16 cellular contexts compared by ENCODE assay signal in the genomic region with DNA sequence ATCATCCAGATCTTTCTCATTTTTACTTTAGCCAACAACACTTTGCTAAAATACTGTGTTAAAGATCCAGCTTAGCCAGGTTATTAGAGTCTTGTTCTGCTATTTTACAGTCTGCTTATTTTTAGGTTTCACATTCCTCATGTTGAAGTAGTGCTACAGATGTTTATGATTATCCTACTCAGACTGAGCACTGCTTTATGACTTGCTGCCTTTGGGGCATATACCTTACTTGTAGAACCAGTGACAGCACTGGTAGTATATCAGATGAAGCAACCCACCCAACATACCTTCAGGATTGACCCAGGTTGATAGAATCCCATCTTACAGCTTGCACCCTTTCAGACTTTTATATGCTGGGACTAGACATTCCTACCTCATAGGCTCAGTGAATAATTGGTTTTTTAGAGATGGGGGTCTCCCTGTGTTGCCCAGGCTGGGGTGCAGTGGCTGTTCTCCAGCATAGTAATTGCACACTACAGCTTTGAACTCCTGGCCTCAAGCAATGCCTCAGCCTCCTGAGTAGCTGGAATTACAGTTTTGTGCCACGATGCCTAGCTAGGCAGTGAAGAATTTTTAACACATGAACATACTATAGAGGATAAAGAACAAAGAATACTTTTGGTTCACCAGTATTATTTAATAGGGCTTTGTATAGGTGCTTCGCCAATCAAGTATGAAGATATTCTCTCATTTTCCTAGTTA.
A peak's percentile ranks its signal among the peaks of the same experiment; 100 is the strongest.
DNase-seq lines count a peak whose midpoint lies in the region; ATAC-seq and TF ChIP-seq lines count a peak whose summit lies in the region.
"Had no signal": no experiment of that assay in that cellular context is flagged by ENCODE, and none has a peak within 500 bp of the region (broad histone marks: within the 10 kb centered on the region; RNA-seq: fewer than 3 reads in every experiment).

No MANE protein-coding gene starts in this region.

- H3K9me3 ChIP-seq in SK-N-SH (no peaks in the 10 kb centered on the region), OCI-LY7 (ENCODE audit: low read length) (no peaks in the 10 kb centered on the region)
- H3K9me3 ChIP-seq: right atrium auricular region had no signal

- no peak for ATAC-seq in activated naive CD8-positive, alpha-beta T cell treated with anti-CD3 and anti-CD28 coated beads, Interleukin-2, amount 10 ng/mL, durations not matched to agents 7 days and 5 days (ENCODE audit: low read depth)
- no peak for ATAC-seq in stimulated activated effector memory CD8-positive, alpha-beta T cell treated with anti-CD3 and anti-CD28 coated beads, Interleukin-12 subunit alpha, Interleukin-12 subunit beta, amount 100 ng/mL, for 72 hours
- ATAC-seq: activated CD4-positive, CD25-positive, alpha-beta regulatory T cell treated with anti-CD3 and anti-CD28 coated beads, Interleukin-2, amount 50 U/mL, for 24 hours had no signal

- H3K4me1 ChIP-seq in SK-N-SH (ENCODE audit: control insufficient read depth in 1 of 2, insufficient read depth in 2 of 2, low read depth in 1 of 2, low read length in 1 of 2) (peaks cover 4 to 7% of the 10 kb centered on the region in 2 experiments; a peak in 2 of 4 replicates), OCI-LY7 (ENCODE audit: insufficient read depth, low read length, poor library complexity, severe bottlenecking) (no peaks in the 10 kb centered on the region)
- H3K4me1 ChIP-seq: right atrium auricular region had no signal

- no peak overlapping the region for H3K4me3 ChIP-seq in SK-N-SH (ENCODE audit: low read depth in 2 of 2, low read length in 1 of 2)
- H3K4me3 ChIP-seq in fibroblast of the aortic adventitia (ENCODE audit: low read depth, low read length), result no peak overlapping the region
- H3K4me3 ChIP-seq in OCI-LY7 (ENCODE audit: low read depth, low read length, poor library complexity, severe bottlenecking), result no peak overlapping the region
- H3K4me3 ChIP-seq: right atrium auricular region had no signal

- CTCF ChIA-PET in SK-N-SH (lab: Yijun Ruan, JAX) (interaction anchor here (0.8 to 3.4 kb wide), 2 partner anchors 18 to 140 kb away, joined by 4 to 19 read pairs; no protein-coding TSS in a partner anchor), OCI-LY7 (lab: Charles Lee; ENCODE audit: unreplicated experiment) (no interaction called here)

- no peak overlapping the region for H3K9ac ChIP-seq in SK-N-SH

- H3K9me2 ChIP-seq in SK-N-SH (no peaks in the 10 kb centered on the region), OCI-LY7 (ENCODE audit: insufficient read depth, low read length) (no peaks in the 10 kb centered on the region)

- H3K27ac ChIP-seq in SK-N-SH (ENCODE audit: low read depth in 2 of 2, low read length in 1 of 2) (peak overlapping the region; percentile 39 to 43; a peak in 2 of 4 replicates), OCI-LY7 (ENCODE audit: low read depth, low read length, poor library complexity, severe bottlenecking) (no peak overlapping the region)
- H3K27ac ChIP-seq: right atrium auricular region had no signal

- H2AFZ ChIP-seq in SK-N-SH (ENCODE audit: low read depth), result no peak overlapping the region
- H2AFZ ChIP-seq in OCI-LY7 (ENCODE audit: low read length), result no peak overlapping the region

- POLR2A ChIA-PET in activated naive CD8-positive, alpha-beta T cell treated with anti-CD3 and anti-CD28 coated beads, Interleukin-2, amount 10 ng/mL, durations not matched to agents 7 days and 5 days (lab: Charles Lee), result no interaction called here
- POLR2A ChIA-PET in SK-N-SH (lab: Yijun Ruan, JAX) (no interaction called here), OCI-LY7 (lab: Charles Lee) (interaction anchor here (0.7 to 1.0 kb wide), 3 partner anchors 51 to 1499 kb away, joined by 3 read pairs; no protein-coding TSS in a partner anchor)

- 95% methylated on average over 2 of the region's 2 CpGs for WGBS in SK-N-SH (ENCODE audit: low lambda C conversion rate)

- no peak overlapping the region; the same call in 1 of the 2 replicates for H3K4me2 ChIP-seq in SK-N-SH
- no peak overlapping the region for H3K4me2 ChIP-seq in OCI-LY7 (ENCODE audit: low read length)

- no peak overlapping the region for H3K4me3 Mint-ChIP-seq in activated naive CD8-positive, alpha-beta T cell treated with anti-CD3 and anti-CD28 coated beads, Interleukin-2, amount 10 ng/mL, durations not matched to agents 7 days and 5 days
- no peak overlapping the region for H3K4me3 Mint-ChIP-seq in activated naive CD8-positive, alpha-beta T cell treated with anti-CD3 and anti-CD28 coated beads for 36 hours
- H3K4me3 Mint-ChIP-seq in stimulated activated effector memory CD8-positive, alpha-beta T cell treated with anti-CD3 and anti-CD28 coated beads, Interleukin-12 subunit alpha, Interleukin-12 subunit beta, amount 100 ng/mL, for 72 hours, result no peak overlapping the region
- H3K4me3 Mint-ChIP-seq: central memory CD8-positive, alpha-beta T cell; memory B cell had no signal

- H3K79me2 ChIP-seq in SK-N-SH (ENCODE audit: insufficient read depth) (peaks cover 7% of the 10 kb centered on the region; the same call in 1 of the 2 replicates), OCI-LY7 (ENCODE audit: insufficient read depth, low read depth, low read length) (no peaks in the 10 kb centered on the region)

- no TSS peak for BruUV-seq in OCI-LY7 (replicated peaks; lab: Mats Ljungman, UMichigan)

- H3K36me3 ChIP-seq in SK-N-SH (replicated peaks in 1 of 2; ENCODE audit: control insufficient read depth in 1 of 2, insufficient read depth in 2 of 2, low read length in 1 of 2), result peaks cover 33 to 53% of the 10 kb centered on the region in 2 experiments
- peaks cover 63% of the 10 kb centered on the region for H3K36me3 ChIP-seq in OCI-LY7 (ENCODE audit: insufficient read depth, low read length)

- H3K9me3 Mint-ChIP-seq in activated naive CD8-positive, alpha-beta T cell treated with anti-CD3 and anti-CD28 coated beads, Interleukin-2, amount 10 ng/mL, durations not matched to agents 7 days and 5 days, result no peaks in the 10 kb centered on the region
- no peaks in the 10 kb centered on the region for H3K9me3 Mint-ChIP-seq in activated naive CD8-positive, alpha-beta T cell treated with anti-CD3 and anti-CD28 coated beads for 36 hours
- no peaks in the 10 kb centered on the region for H3K9me3 Mint-ChIP-seq in stimulated activated effector memory CD8-positive, alpha-beta T cell treated with anti-CD3 and anti-CD28 coated beads, Interleukin-12 subunit alpha, Interleukin-12 subunit beta, amount 100 ng/mL, for 72 hours
- H3K9me3 Mint-ChIP-seq: central memory CD8-positive, alpha-beta T cell; memory B cell had no signal

- H3K36me3 Mint-ChIP-seq in activated naive CD8-positive, alpha-beta T cell treated with anti-CD3 and anti-CD28 coated beads, Interleukin-2, amount 10 ng/mL, durations not matched to agents 7 days and 5 days, result peaks cover 19% of the 10 kb centered on the region
- H3K36me3 Mint-ChIP-seq in activated naive CD8-positive, alpha-beta T cell treated with anti-CD3 and anti-CD28 coated beads for 36 hours, result peaks cover 6% of the 10 kb centered on the region
- peaks cover 91% of the 10 kb centered on the region for H3K36me3 Mint-ChIP-seq in stimulated activated effector memory CD8-positive, alpha-beta T cell treated with anti-CD3 and anti-CD28 coated beads, Interleukin-12 subunit alpha, Interleukin-12 subunit beta, amount 100 ng/mL, for 72 hours

- H3K27me3 ChIP-seq in SK-N-SH (ENCODE audit: insufficient read depth), result no peaks in the 10 kb centered on the region
- H3K27me3 ChIP-seq: right atrium auricular region had no signal

- peak overlapping the region; percentile 23 for H3K27ac Mint-ChIP-seq in activated naive CD8-positive, alpha-beta T cell treated with anti-CD3 and anti-CD28 coated beads, Interleukin-2, amount 10 ng/mL, durations not matched to agents 7 days and 5 days
- no peak overlapping the region for H3K27ac Mint-ChIP-seq in activated naive CD8-positive, alpha-beta T cell treated with anti-CD3 and anti-CD28 coated beads for 36 hours
- peak overlapping the region; percentile 70 for H3K27ac Mint-ChIP-seq in stimulated activated effector memory CD8-positive, alpha-beta T cell treated with anti-CD3 and anti-CD28 coated beads, Interleukin-12 subunit alpha, Interleukin-12 subunit beta, amount 100 ng/mL, for 72 hours
- H3K27ac Mint-ChIP-seq: memory B cell had no signal

- no peak for TF ChIP-seq RAD21 in SK-N-SH (IDR thresholded peaks at IDR 0.05; ENCODE audit: low read length)

- TF ChIP-seq EP300 in SK-N-SH (IDR thresholded peaks at IDR 0.05; ENCODE audit: borderline replicate concordance in 1 of 2, low read depth in 1 of 2, low read length in 1 of 2), result no peak

- H4K20me1 ChIP-seq in SK-N-SH (ENCODE audit: insufficient read depth), result no peaks in the 10 kb centered on the region
- no peaks in the 10 kb centered on the region for H4K20me1 ChIP-seq in OCI-LY7 (ENCODE audit: insufficient read depth, low read length)

- no peak for DNase-seq in activated naive CD8-positive, alpha-beta T cell treated with anti-CD3 and anti-CD28 coated beads, Interleukin-2, amount 10 ng/mL, durations not matched to agents 7 days and 5 days
- no peak for DNase-seq in activated naive CD8-positive, alpha-beta T cell treated with anti-CD3 and anti-CD28 coated beads for 36 hours
- DNase-seq in SK-N-SH, result peak; percentile 36
- DNase-seq in fibroblast of the aortic adventitia (ENCODE audit: low read depth), result peak; percentile 47
- DNase-seq in stimulated activated effector memory CD8-positive, alpha-beta T cell treated with anti-CD3 and anti-CD28 coated beads, Interleukin-12 subunit alpha, Interleukin-12 subunit beta, amount 100 ng/mL, for 72 hours (ENCODE audit: low spot score in 2 of 2), result no peak
- no peak for DNase-seq in activated gamma-delta T cell treated with Interleukin-2 at 50 U/mL for 16 hours
- DNase-seq in NCI-H1105 treated with DMSO at 0.1 percent for 48 hours (lab: John Stamatoyannopoulos, UW), result no peak
- DNase-seq in OCI-LY7 (ENCODE audit: low spot score), result no peak
- DNase-seq: activated CD8-positive, alpha-beta memory T cell treated with anti-CD3 and anti-CD28 coated beads, Interleukin-2, amount 50 U/mL, for 4 hours; islet precursor cell; Karpas-422; NCI-H1417 had no signal

- no peaks in the 10 kb centered on the region for H3K27me3 Mint-ChIP-seq in activated naive CD8-positive, alpha-beta T cell treated with anti-CD3 and anti-CD28 coated beads, Interleukin-2, amount 10 ng/mL, durations not matched to agents 7 days and 5 days
- no peaks in the 10 kb centered on the region for H3K27me3 Mint-ChIP-seq in activated naive CD8-positive, alpha-beta T cell treated with anti-CD3 and anti-CD28 coated beads for 36 hours
- H3K27me3 Mint-ChIP-seq: central memory CD8-positive, alpha-beta T cell; memory B cell had no signal

- intact Hi-C loops in OCI-LY7 (cut with micrococcal nuclease; ENCODE audit: unreplicated experiment), result no loop called here

- H3F3A ChIP-seq in SK-N-SH (replicated peaks; ENCODE audit: insufficient read depth), result peaks cover 4% of the 10 kb centered on the region

- H3K4me1 Mint-ChIP-seq in activated naive CD8-positive, alpha-beta T cell treated with anti-CD3 and anti-CD28 coated beads, Interleukin-2, amount 10 ng/mL, durations not matched to agents 7 days and 5 days, result peaks cover 4% of the 10 kb centered on the region
- H3K4me1 Mint-ChIP-seq in activated naive CD8-positive, alpha-beta T cell treated with anti-CD3 and anti-CD28 coated beads for 36 hours, result no peaks in the 10 kb centered on the region
- peaks cover 7% of the 10 kb centered on the region for H3K4me1 Mint-ChIP-seq in stimulated activated effector memory CD8-positive, alpha-beta T cell treated with anti-CD3 and anti-CD28 coated beads, Interleukin-12 subunit alpha, Interleukin-12 subunit beta, amount 100 ng/mL, for 72 hours
- H3K4me1 Mint-ChIP-seq: memory B cell had no signal

- TF ChIP-seq CTCF in SK-N-SH (IDR thresholded peaks at IDR 0.05) (no peak), fibroblast of the aortic adventitia (IDR thresholded peaks at IDR 0.05; ENCODE audit: insufficient read depth, low read length) (no peak), OCI-LY7 (conservative IDR thresholded peaks at IDR 0.05; ENCODE audit: low read length) (no peak)

Comparison
In these comparisons a context has a peak if more than half of its experiments do, and no peak if none do; other contexts are left out.
1. DNase-seq: peak in SK-N-SH (single experiment) and fibroblast of the aortic adventitia (single experiment); none in activated naive CD8-positive, alpha-beta T cell treated with anti-CD3 and anti-CD28 coated beads, Interleukin-2, amount 10 ng/mL, durations not matched to agents 7 days and 5 days (single experiment), activated naive CD8-positive, alpha-beta T cell treated with anti-CD3 and anti-CD28 coated beads for 36 hours (single experiment), stimulated activated effector memory CD8-positive, alpha-beta T cell treated with anti-CD3 and anti-CD28 coated beads, Interleukin-12 subunit alpha, Interleukin-12 subunit beta, amount 100 ng/mL, for 72 hours (0 of 2), activated gamma-delta T cell treated with Interleukin-2 at 50 U/mL for 16 hours (single experiment), NCI-H1105 treated with DMSO at 0.1 percent for 48 hours (single experiment) and OCI-LY7 (single experiment).